In genomic region chr4:26320453-26321325, GRCh38 we compare ENCODE assay signal across 8 cellular contexts. TPM values are rescaled to one million over a fixed set of nuclear protein-coding genes. Genes with fewer than 3 reads are reported as not detected.
A peak's percentile ranks its signal among the peaks of the same experiment; 100 is the strongest.
DNase-seq lines count a peak whose midpoint lies in the region; ATAC-seq, FAIRE-seq and TF ChIP-seq lines count a peak whose summit lies in the region.

TSS of gene RBPJ (plus strand) at chr4:26321014. CDS start at chr4:26321029, 15 bp downstream.

- intact Hi-C loops in A673 (cut with micrococcal nuclease; ENCODE audit: unreplicated experiment) (loop anchor here (5.0 to 10.0 kb wide), 2 partner anchors 238 to 694 kb away; no protein-coding TSS in a partner anchor), kidney (cut with DNase I) (no loop called here)

- H3K36me3 ChIP-seq in A673 (ENCODE audit: insufficient read depth, low read length, poor library complexity, severe bottlenecking) (no peaks in the 10 kb centered on the region), kidney (ENCODE audit: control insufficient read depth in 1 of 2, insufficient read depth in 2 of 2, low read length in 2 of 2) (no peaks in the 10 kb centered on the region)

- H3K4me1 ChIP-seq in A673 (ENCODE audit: insufficient read depth, low read length, poor library complexity, severe bottlenecking) (peaks cover 16% of the 10 kb centered on the region), kidney (ENCODE audit: control insufficient read depth in 1 of 2, insufficient read depth in 1 of 2, low read depth in 1 of 2, low read length in 2 of 2) (peaks cover 5% of the 10 kb centered on the region in 2 donors)

- TF ChIP-seq CTCF in A673 (conservative IDR thresholded peaks at IDR 0.05; ENCODE audit: low read depth, low read length) (no peak), kidney (IDR thresholded peaks at IDR 0.05; ENCODE audit: borderline replicate concordance, extremely low read depth, insufficient read depth) (no peak)

- peak; percentile 99 for DNase-seq in A673 (ENCODE audit: low spot score)
- DNase-seq in NCI-H524 (lab: John Stamatoyannopoulos, UW), result peak; percentile 96 to 98
- DNase-seq in activated CD4-positive, alpha-beta T cell treated with anti-CD3 and anti-CD28 coated beads for 24 hours (ENCODE audit: low read depth in 2 of 2), result peak; percentile 71 to 83
- DNase-seq in cerebellum (ENCODE audit: low spot score), result peak; percentile 89
- peak; percentile 97 for DNase-seq in kidney
- DNase-seq in stimulated activated CD4-positive, alpha-beta T cell treated with anti-CD3 and anti-CD28 coated beads, Interleukin-15, amount 100 ng/mL, for 1 hour (ENCODE audit: low read depth in 1 of 2, low spot score in 1 of 2), result peak; percentile 63 to 69

- no peaks in the 10 kb centered on the region for H3K9me3 ChIP-seq in A673 (ENCODE audit: low read depth, low read length, poor library complexity, severe bottlenecking)
- H3K9me3 ChIP-seq in kidney (ENCODE audit: control insufficient read depth in 1 of 2, low read length in 2 of 2), result no peaks in the 10 kb centered on the region

- peak; percentile 27 for ATAC-seq in GM18909 (IDR thresholded peaks at IDR 0.05; ENCODE audit: poor library complexity, unreplicated experiment)
- peak; percentile 38 for ATAC-seq in HG03354 (IDR thresholded peaks at IDR 0.05; ENCODE audit: poor library complexity, severe bottlenecking, unreplicated experiment)

- BruUV-seq in A673 (replicated peaks; lab: Mats Ljungman, UMichigan), result no TSS peak

- CTCF ChIA-PET in A673 (lab: Charles Lee), result no interaction called here

- H3K4me3 ChIP-seq in A673 (ENCODE audit: low read depth, low read length, poor library complexity, severe bottlenecking), result peak within 1 kb of the TSS; percentile 92
- H3K4me3 ChIP-seq in kidney (ENCODE audit: low read length in 2 of 2), result peak within 1 kb of the TSS; percentile 86 to 91

- no peaks in the 10 kb centered on the region for H3K27me3 ChIP-seq in A673 (replicated peaks; ENCODE audit: insufficient read depth, low read depth, low read length, poor library complexity)

- H3K27ac ChIP-seq in A673 (ENCODE audit: low read depth, low read length, poor library complexity, severe bottlenecking), result peak within 1 kb of the TSS; percentile 94
- H3K27ac ChIP-seq in kidney (ENCODE audit: low read depth in 2 of 2, low read length in 2 of 2), result peak within 1 kb of the TSS; percentile 96 to 98

- FAIRE-seq in kidney (lab: Jason Lieb, UNC), result no peak

- peak within 1 kb of the TSS; percentile 88 to 89 for H3K9ac ChIP-seq in kidney (ENCODE audit: low read length in 2 of 2)

- POLR2A ChIA-PET in A673 (lab: Charles Lee; ENCODE audit: low non-redundant PET), result no interaction called here

RNA-seq across cellular contexts. Expression of gene RBPJ, which starts in this region (rescaled TPM):
- 59.8 and 65.3 TPM in 2 replicates for total RNA-seq in A673 (2021)
- total RNA-seq in cerebellum, result 89.9 TPM
- total RNA-seq in kidney, result 77.6 TPM
- 28.5 TPM for polyA plus RNA-seq in kidney (ENCODE audit: insufficient read depth, low read depth, low replicate concordance)

Comparison
In these comparisons a context has a peak if more than half of its experiments do, and no peak if none do; other contexts are left out.
1. Peak in every context shown above with its lines: DNase-seq, ATAC-seq, H3K4me3 ChIP-seq and H3K27ac ChIP-seq.